1 cellular context compared by ENCODE assay signal in genomic region chr2:218418321-218418716, GRCh38.
TF ChIP-seq lines count a peak whose summit lies in the region.

No MANE protein-coding gene starts in this region.

TF ChIP-seq in HepG2, 621 proteins besides CTCF, POLR2A, EP300 and RAD21 (continued from another document and continues in another):
- TF ChIP-seq TFDP1 (CRISPR knock-in tag; IDR thresholded peaks at IDR 0.05; ENCODE audit: borderline replicate concordance) (no peak), CBX2 (IDR thresholded peaks at IDR 0.05; ENCODE audit: low read depth, low read length) (no peak), CBX2 (CRISPR knock-in tag; IDR thresholded peaks at IDR 0.05; ENCODE audit: low read depth) (no peak), SNAPC4 (CRISPR knock-in tag; IDR thresholded peaks at IDR 0.05) (no peak), ZNF761 (CRISPR knock-in tag; conservative IDR thresholded peaks at IDR 0.05) (no peak), ZNF446 (CRISPR knock-in tag; IDR thresholded peaks at IDR 0.05) (0 out of 2 replicates have a peak, but pooled peaks have one; percentile 36), ZNF563 (CRISPR knock-in tag; IDR thresholded peaks at IDR 0.05) (0 out of 2 replicates have a peak, but pooled peaks have one; percentile 6), ZNF24 (IDR thresholded peaks at IDR 0.05) (no peak), ZNF350 (CRISPR knock-in tag; IDR thresholded peaks at IDR 0.05; ENCODE audit: borderline replicate concordance, low read depth) (no peak; the same call in 1 of the 2 replicates), ZBTB46 (CRISPR knock-in tag; IDR thresholded peaks at IDR 0.05; ENCODE audit: borderline replicate concordance) (no peak), RARA (CRISPR knock-in tag; IDR thresholded peaks at IDR 0.05) (no peak), HNRNPH1 (optimal IDR thresholded peaks at IDR 0.05; ENCODE audit: low read depth, low read length) (no peak), ZNF772 (CRISPR knock-in tag; IDR thresholded peaks at IDR 0.05) (no peak), ZNF879 (CRISPR knock-in tag; IDR thresholded peaks at IDR 0.05) (no peak), SAFB2 (CRISPR knock-in tag; IDR thresholded peaks at IDR 0.05; ENCODE audit: borderline replicate concordance, low read depth) (0 out of 2 replicates have a peak, but pooled peaks have one; percentile 6), ZNF607 (CRISPR knock-in tag; IDR thresholded peaks at IDR 0.05; ENCODE audit: borderline replicate concordance) (no peak), ZNF317 (CRISPR knock-in tag; IDR thresholded peaks at IDR 0.05) (no peak), RNF219 (CRISPR knock-in tag; IDR thresholded peaks at IDR 0.05) (no peak), KMT2B (CRISPR knock-in tag; IDR thresholded peaks at IDR 0.05) (no peak), ZC3H4 (CRISPR knock-in tag; IDR thresholded peaks at IDR 0.05; ENCODE audit: borderline replicate concordance) (no peak), MTA1 (CRISPR knock-in tag; IDR thresholded peaks at IDR 0.05; ENCODE audit: borderline replicate concordance) (no peak), SMARCC2 (IDR thresholded peaks at IDR 0.05) (no peak), ZBTB40 (IDR thresholded peaks at IDR 0.05) (no peak), ZBTB40 (CRISPR knock-in tag; IDR thresholded peaks at IDR 0.05) (no peak), MBNL3 (CRISPR knock-in tag; conservative IDR thresholded peaks at IDR 0.05) (no peak), ZNF784 (CRISPR knock-in tag; IDR thresholded peaks at IDR 0.05; ENCODE audit: borderline replicate concordance) (no peak), HMGXB3 (CRISPR knock-in tag; IDR thresholded peaks at IDR 0.05; ENCODE audit: borderline replicate concordance) (no peak), REXO4 (CRISPR knock-in tag; IDR thresholded peaks at IDR 0.05; ENCODE audit: borderline replicate concordance) (no peak)
